ENCODE assay signal across 8 cellular contexts in the genomic region with DNA sequence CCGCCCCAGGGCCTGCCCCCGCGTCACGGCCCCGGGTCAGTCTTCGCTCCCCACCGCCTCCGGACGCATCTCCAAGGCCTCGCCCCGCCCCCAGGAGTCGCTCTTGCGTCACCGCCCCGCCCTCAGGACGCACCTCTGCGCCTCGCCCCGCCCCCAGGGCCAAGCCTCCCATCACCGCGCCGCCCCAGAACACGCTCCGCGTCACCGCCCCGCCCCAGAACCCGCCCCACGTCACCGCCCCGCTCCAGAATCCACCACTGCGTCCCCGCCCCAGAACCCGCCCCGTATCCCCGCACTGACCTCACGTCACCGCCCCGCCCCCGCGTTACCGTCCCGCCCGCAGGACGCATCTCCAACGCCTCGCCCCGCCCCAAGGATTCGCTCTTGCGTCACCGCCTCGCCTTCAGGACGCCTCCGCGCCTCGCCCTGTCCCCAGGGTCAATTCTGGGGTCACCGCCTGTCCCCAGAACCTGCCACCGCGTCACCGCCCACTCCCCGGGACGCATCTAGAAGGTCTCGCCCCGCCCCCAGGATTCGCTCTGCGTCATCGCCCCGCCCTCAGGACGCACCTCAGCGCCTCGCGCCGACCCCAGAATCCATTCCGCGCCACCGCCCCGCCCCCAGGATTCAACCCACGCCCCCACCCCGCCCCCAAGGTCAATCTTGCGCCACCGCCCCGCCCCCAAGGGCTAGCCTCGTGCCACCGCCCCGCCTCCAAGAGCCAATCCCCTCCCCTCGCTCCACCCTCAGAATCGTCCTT. TPM values are rescaled to one million over a fixed set of nuclear protein-coding genes. Genes with fewer than 3 reads are reported as not detected.
DNase-seq lines count a peak whose midpoint lies in the region; ATAC-seq and TF ChIP-seq lines count a peak whose summit lies in the region.

No MANE protein-coding gene starts in this region.

- H3K4me3 Mint-ChIP-seq in activated naive CD8-positive, alpha-beta T cell treated with anti-CD3 and anti-CD28 coated beads for 36 hours = peak overlapping the region; percentile 85
- H3K4me3 Mint-ChIP-seq in glutamatergic neuron (ENCODE audit: unreplicated experiment) (peak overlapping the region; percentile 92), osteocyte (ENCODE audit: unreplicated experiment) (peak overlapping the region; percentile 94)

- H3K36me3 ChIP-seq in GM06990 (ENCODE audit: control insufficient read depth, insufficient read depth, low read length) = no peaks in the 10 kb centered on the region
- no peaks in the 10 kb centered on the region for H3K36me3 ChIP-seq in thoracic aorta

- H3K27me3 ChIP-seq in GM06990 (replicated peaks; ENCODE audit: control insufficient read depth, insufficient read depth, low read length) (no peaks in the 10 kb centered on the region), thoracic aorta (replicated peaks; ENCODE audit: insufficient read depth) (no peaks in the 10 kb centered on the region)

- peaks cover 45% of the 10 kb centered on the region for H3K4me1 Mint-ChIP-seq in activated naive CD8-positive, alpha-beta T cell treated with anti-CD3 and anti-CD28 coated beads for 36 hours
- H3K4me1 Mint-ChIP-seq in glutamatergic neuron (ENCODE audit: low read depth, unreplicated experiment) (peaks cover 8% of the 10 kb centered on the region), osteocyte (ENCODE audit: unreplicated experiment) (peaks cover 38% of the 10 kb centered on the region)

- peak; percentile 37 for ATAC-seq in HG02623 (IDR thresholded peaks at IDR 0.05; ENCODE audit: unreplicated experiment)
- ATAC-seq in thoracic aorta (ENCODE audit: insufficient number of reproducible peaks, low FRiP score, low read depth) = peak; percentile 61

- H3K27ac ChIP-seq in thoracic aorta = peak overlapping the region; percentile 87 to 88

- H3K9me3 Mint-ChIP-seq in activated naive CD8-positive, alpha-beta T cell treated with anti-CD3 and anti-CD28 coated beads for 36 hours = no peaks in the 10 kb centered on the region
- H3K9me3 Mint-ChIP-seq in glutamatergic neuron (ENCODE audit: unreplicated experiment) (peaks cover 6% of the 10 kb centered on the region), osteocyte (ENCODE audit: unreplicated experiment) (no peaks in the 10 kb centered on the region)

- DNase-seq in GM06990 (ENCODE audit: extremely low read depth, insufficient read length) (peak; percentile 96), NCI-H1105 (lab: John Stamatoyannopoulos, UW) (peak; percentile 99), SKM-1 (lab: John Stamatoyannopoulos, UW; ENCODE audit: unreplicated experiment) (peak; percentile 97), glutamatergic neuron (peak; percentile 100), osteocyte (ENCODE audit: extremely low spot score, unreplicated experiment) (peak; percentile 100), thoracic aorta (ENCODE audit: low spot score) (peak; percentile 98)
- peak; percentile 99 for DNase-seq in activated naive CD8-positive, alpha-beta T cell treated with anti-CD3 and anti-CD28 coated beads for 36 hours

- H3K27ac Mint-ChIP-seq in activated naive CD8-positive, alpha-beta T cell treated with anti-CD3 and anti-CD28 coated beads for 36 hours = peak overlapping the region; percentile 98
- peak overlapping the region; percentile 98 for H3K27ac Mint-ChIP-seq in glutamatergic neuron (ENCODE audit: unreplicated experiment)
- peak overlapping the region; percentile 100 for H3K27ac Mint-ChIP-seq in osteocyte (ENCODE audit: unreplicated experiment)

- no peaks in the 10 kb centered on the region for H3K27me3 Mint-ChIP-seq in activated naive CD8-positive, alpha-beta T cell treated with anti-CD3 and anti-CD28 coated beads for 36 hours
- H3K27me3 Mint-ChIP-seq in glutamatergic neuron (ENCODE audit: unreplicated experiment) = peaks cover 9% of the 10 kb centered on the region
- H3K27me3 Mint-ChIP-seq in osteocyte (ENCODE audit: unreplicated experiment) = no peaks in the 10 kb centered on the region

- no peak for TF ChIP-seq CTCF in GM06990 (IDR thresholded peaks at IDR 0.05; ENCODE audit: insufficient read depth, low read length, poor library complexity, severe bottlenecking)
- no peak for TF ChIP-seq CTCF in glutamatergic neuron (IDR thresholded peaks at IDR 0.05; ENCODE audit: partially characterized antibody, unreplicated experiment)
- no peak for TF ChIP-seq CTCF in osteocyte (IDR thresholded peaks at IDR 0.05)
- TF ChIP-seq CTCF in thoracic aorta (IDR thresholded peaks at IDR 0.05) = no peak

- H3K36me3 Mint-ChIP-seq in activated naive CD8-positive, alpha-beta T cell treated with anti-CD3 and anti-CD28 coated beads for 36 hours = no peaks in the 10 kb centered on the region
- H3K36me3 Mint-ChIP-seq in glutamatergic neuron (ENCODE audit: unreplicated experiment) (peaks cover 2% of the 10 kb centered on the region), osteocyte (ENCODE audit: unreplicated experiment) (no peaks in the 10 kb centered on the region)

- H3K4me3 ChIP-seq in GM06990 (replicated peaks; ENCODE audit: low read depth, low read length) (peak overlapping the region; percentile 80), thoracic aorta (peak overlapping the region; percentile 98)

- no peaks in the 10 kb centered on the region for H3K9me3 ChIP-seq in thoracic aorta

- peaks cover 18 to 37% of the 10 kb centered on the region in 2 donors for H3K4me1 ChIP-seq in thoracic aorta (ENCODE audit: control insufficient read depth in 1 of 2, low read depth in 2 of 2)

RNA-seq across cellular contexts. Expression of a gene that starts 0.4 kb away (rescaled TPM):
- total RNA-seq in activated naive CD8-positive, alpha-beta T cell treated with anti-CD3 and anti-CD28 coated beads for 36 hours = 1 to 10 TPM; 6.5 to 9.1 TPM
- total RNA-seq in glutamatergic neuron (ENCODE audit: unreplicated experiment) (12.8 TPM), osteocyte (12.6 and 13.8 TPM in 2 replicates), thoracic aorta (10 to 100 TPM; 14.2 to 18.8 TPM)

RNA-seq across cellular contexts. Expression of a gene that starts 2.2 kb away (rescaled TPM):
- 10 to 100 TPM; 12.2 to 12.8 TPM for total RNA-seq in activated naive CD8-positive, alpha-beta T cell treated with anti-CD3 and anti-CD28 coated beads for 36 hours
- 32.5 TPM for total RNA-seq in glutamatergic neuron (ENCODE audit: unreplicated experiment)
- 20.8 and 28.8 TPM in 2 replicates for total RNA-seq in osteocyte
- 10 to 100 TPM; 14.1 to 28.6 TPM for total RNA-seq in thoracic aorta

RNA-seq across cellular contexts. Expression of a gene that starts 48.6 kb away (rescaled TPM):
- total RNA-seq in activated naive CD8-positive, alpha-beta T cell treated with anti-CD3 and anti-CD28 coated beads for 36 hours = not detected
- total RNA-seq in glutamatergic neuron (ENCODE audit: unreplicated experiment) (not detected), osteocyte (not detected in 2 replicates), thoracic aorta (not detected)

Comparison
In these comparisons a context has a peak if more than half of its experiments do, and no peak if none do; other contexts are left out.
1. Peak in every context shown above with its lines: DNase-seq, ATAC-seq, H3K4me3 ChIP-seq and H3K27ac ChIP-seq.